In genomic region chr6:11012295-11012754, GRCh38 we compare ENCODE assay signal across 1 cellular context.
TF ChIP-seq lines count a peak whose summit lies in the region.

No MANE protein-coding gene starts in this region.

TF ChIP-seq in HepG2, 621 proteins besides CTCF, POLR2A, EP300 and RAD21 (continued from another document and continues in another):
- TF ChIP-seq ZNF800 (CRISPR knock-in tag; IDR thresholded peaks at IDR 0.05): peak; percentile 39; the same call in 1 of the 2 replicates
- TF ChIP-seq BCL6 (CRISPR knock-in tag; IDR thresholded peaks at IDR 0.05): peak; percentile 89
- TF ChIP-seq ZBTB43 (CRISPR knock-in tag; conservative IDR thresholded peaks at IDR 0.05): peak; percentile 85
- no peak for TF ChIP-seq IRX3 (CRISPR knock-in tag; IDR thresholded peaks at IDR 0.05; ENCODE audit: borderline replicate concordance, low read depth)
- TF ChIP-seq MIER3 (CRISPR knock-in tag; IDR thresholded peaks at IDR 0.05; ENCODE audit: borderline replicate concordance): peak; percentile 77; the same call in 1 of the 2 replicates
- no peak for TF ChIP-seq MXD4 (CRISPR knock-in tag; IDR thresholded peaks at IDR 0.05)
- no peak for TF ChIP-seq NBN (conservative IDR thresholded peaks at IDR 0.05)
- peak; percentile 85; the same call in 1 of the 2 replicates for TF ChIP-seq MLX (CRISPR knock-in tag; IDR thresholded peaks at IDR 0.05)
- 0 out of 2 replicates have a peak, but pooled peaks have one; percentile 47 for TF ChIP-seq CREB3 (CRISPR knock-in tag; IDR thresholded peaks at IDR 0.05)
- TF ChIP-seq ZBTB4 (CRISPR knock-in tag; IDR thresholded peaks at IDR 0.05; ENCODE audit: borderline replicate concordance): no peak
- TF ChIP-seq ATF4 (CRISPR knock-in tag; IDR thresholded peaks at IDR 0.05): peak in 1 of 2 experiments; percentile 77; a peak in 2 of 4 replicates
- no peak for TF ChIP-seq MTF2 (CRISPR knock-in tag; IDR thresholded peaks at IDR 0.05; ENCODE audit: borderline replicate concordance)
- peak; percentile 43; the same call in 1 of the 2 replicates for TF ChIP-seq KDM5A (IDR thresholded peaks at IDR 0.05; ENCODE audit: borderline replicate concordance, low read length)
- no peak for TF ChIP-seq PHF20 (CRISPR knock-in tag; IDR thresholded peaks at IDR 0.05)
- TF ChIP-seq HOXA5 (CRISPR knock-in tag; IDR thresholded peaks at IDR 0.05): peak; percentile 64; the same call in 1 of the 2 replicates
- TF ChIP-seq ZBTB8A (CRISPR knock-in tag; IDR thresholded peaks at IDR 0.05; ENCODE audit: borderline replicate concordance, low read depth): no peak
- TF ChIP-seq HMG20B (CRISPR knock-in tag; conservative IDR thresholded peaks at IDR 0.05): peak; percentile 74
- no peak for TF ChIP-seq ZNF7 (CRISPR knock-in tag; IDR thresholded peaks at IDR 0.05)
- TF ChIP-seq RELA (CRISPR knock-in tag; IDR thresholded peaks at IDR 0.05): no peak
- TF ChIP-seq MED1 (CRISPR knock-in tag; IDR thresholded peaks at IDR 0.05): peak; percentile 91
- TF ChIP-seq ATF2 (CRISPR knock-in tag; IDR thresholded peaks at IDR 0.05): peak; percentile 76
- peak; percentile 87 for TF ChIP-seq ZNF281 (CRISPR knock-in tag; IDR thresholded peaks at IDR 0.05; ENCODE audit: borderline replicate concordance)
- peak; percentile 82 for TF ChIP-seq FOSL2 (CRISPR knock-in tag; IDR thresholded peaks at IDR 0.05)
- 0 out of 2 replicates have a peak, but pooled peaks have one; percentile 46 for TF ChIP-seq ZNF256 (CRISPR knock-in tag; conservative IDR thresholded peaks at IDR 0.05)
- TF ChIP-seq JUNB (CRISPR knock-in tag; IDR thresholded peaks at IDR 0.05; ENCODE audit: borderline replicate concordance): peak; percentile 13; the same call in 1 of the 2 replicates
- peak; percentile 63 to 88 for TF ChIP-seq NR2F1 (CRISPR knock-in tag; IDR thresholded peaks at IDR 0.05)
- no peak for TF ChIP-seq NR0B2 (CRISPR knock-in tag; IDR thresholded peaks at IDR 0.05)
- no peak for TF ChIP-seq ZNF274 (CRISPR knock-in tag; IDR thresholded peaks at IDR 0.05)
- TF ChIP-seq ZSCAN9 (CRISPR knock-in tag; IDR thresholded peaks at IDR 0.05; ENCODE audit: borderline replicate concordance): peak; percentile 64; the same call in 1 of the 2 replicates
- TF ChIP-seq TBX2 (CRISPR knock-in tag; IDR thresholded peaks at IDR 0.05; ENCODE audit: borderline replicate concordance): peak; percentile 76
- TF ChIP-seq HOXA7 (CRISPR knock-in tag; IDR thresholded peaks at IDR 0.05): no peak
- peak; percentile 75 for TF ChIP-seq HDAC1 (CRISPR knock-in tag; IDR thresholded peaks at IDR 0.05)
- peak; percentile 94 for TF ChIP-seq SALL1 (CRISPR knock-in tag; IDR thresholded peaks at IDR 0.05)
- TF ChIP-seq ADNP (CRISPR knock-in tag; IDR thresholded peaks at IDR 0.05): no peak
- TF ChIP-seq SIN3B (IDR thresholded peaks at IDR 0.05; ENCODE audit: low read length): no peak
- no peak for TF ChIP-seq GLI4 (CRISPR knock-in tag; IDR thresholded peaks at IDR 0.05; ENCODE audit: borderline replicate concordance)
- TF ChIP-seq CEBPB (IDR thresholded peaks at IDR 0.05; ENCODE audit: borderline replicate concordance, low read depth, low read length): peak; percentile 45; the same call in 1 of the 2 replicates
- TF ChIP-seq ZBTB25 (CRISPR knock-in tag; IDR thresholded peaks at IDR 0.05): 0 out of 2 replicates have a peak, but pooled peaks have one; percentile 54
- TF ChIP-seq ZNF629 (CRISPR knock-in tag; conservative IDR thresholded peaks at IDR 0.05): no peak; the same call in 1 of the 2 replicates
- no peak for TF ChIP-seq MNT (IDR thresholded peaks at IDR 0.05)
- no peak for TF ChIP-seq U2AF1 (optimal IDR thresholded peaks at IDR 0.05; ENCODE audit: low read depth, low read length)
- no peak for TF ChIP-seq ZNF101 (CRISPR knock-in tag; IDR thresholded peaks at IDR 0.05; ENCODE audit: borderline replicate concordance, low read depth)
- 0 out of 2 replicates have a peak, but pooled peaks have one; percentile 35 for TF ChIP-seq MAZ (IDR thresholded peaks at IDR 0.05; ENCODE audit: borderline replicate concordance, low read depth, low read length)
- no peak for TF ChIP-seq MAZ (CRISPR knock-in tag; IDR thresholded peaks at IDR 0.05; ENCODE audit: low read depth)
- peak; percentile 87 for TF ChIP-seq HOMEZ (CRISPR knock-in tag; IDR thresholded peaks at IDR 0.05; ENCODE audit: low read depth)
